ENCODE assay signal across 22 cellular contexts in genomic region chr12:15005064-15005463, GRCh38. TPM values are rescaled to one million over a fixed set of nuclear protein-coding genes. Genes with fewer than 3 reads are reported as not detected.
DNase-seq lines count a peak whose midpoint lies in the region; ATAC-seq, FAIRE-seq and TF ChIP-seq lines count a peak whose summit lies in the region.
"Had no signal": no experiment of that assay in that cellular context is flagged by ENCODE, and none has a peak within 500 bp of the region (broad histone marks: within the 10 kb centered on the region; RNA-seq: fewer than 3 reads in every experiment).

No MANE protein-coding gene starts in this region.

- no peak overlapping the region for H3K27ac ChIP-seq in CD4-positive, alpha-beta T cell (ENCODE audit: low read depth, low read length)
- H3K27ac ChIP-seq: C4-2B, GM23248, SJSA1 had no signal

- peaks cover 53% of the 10 kb centered on the region for H3K4me1 Mint-ChIP-seq in nephron
- no peaks in the 10 kb centered on the region for H3K4me1 Mint-ChIP-seq in CD4-positive, alpha-beta T cell (ENCODE audit: low read depth)

- CTCF ChIA-PET in CD4-positive, alpha-beta T cell (lab: Charles Lee) = interaction anchor here (1.4 kb wide), 1 partner anchor 9 kb away, joined by 3 read pairs; no protein-coding TSS in a partner anchor

- H3K27me3 Mint-ChIP-seq in nephron (ENCODE audit: low read depth) = no peaks in the 10 kb centered on the region
- peaks cover 53% of the 10 kb centered on the region for H3K27me3 Mint-ChIP-seq in CD4-positive, alpha-beta T cell

- H3K9me3 Mint-ChIP-seq in nephron = no peaks in the 10 kb centered on the region
- no peaks in the 10 kb centered on the region for H3K9me3 Mint-ChIP-seq in CD4-positive, alpha-beta T cell

- TF ChIP-seq POLR2A in GM12891 (IDR thresholded peaks at IDR 0.05; ENCODE audit: low read depth, low read length) = no peak

- no peak overlapping the region for H3K4me3 Mint-ChIP-seq in nephron
- H3K4me3 Mint-ChIP-seq in CD4-positive, alpha-beta T cell = no peak overlapping the region

- peak overlapping the region in 2 of 3 experiments; percentile 52 to 60 for H3K27ac Mint-ChIP-seq in nephron
- no peak overlapping the region for H3K27ac Mint-ChIP-seq in CD4-positive, alpha-beta T cell

- ATAC-seq in sciatic nerve = no peak
- ATAC-seq in CD4-positive, alpha-beta T cell (ENCODE audit: poor library complexity) = no peak
- no peak for ATAC-seq in HG02870 (IDR thresholded peaks at IDR 0.05; ENCODE audit: unreplicated experiment)
- ATAC-seq: Right ventricle myocardium inferior had no signal

- H3K9me3 ChIP-seq in CD4-positive, alpha-beta T cell (ENCODE audit: control insufficient read depth, low read length) = no peaks in the 10 kb centered on the region
- H3K9me3 ChIP-seq: SJSA1 had no signal

- no peak for FAIRE-seq in GM12891 (lab: Jason Lieb, UNC)
- FAIRE-seq: HTR-8/SVneo had no signal

- DNase-seq in DMS53 treated with DMSO at 0.1 percent for 48 hours (lab: John Stamatoyannopoulos, UW; ENCODE audit: unreplicated experiment) (peak; percentile 23), NCI-H1105 treated with DMSO at 0.1 percent for 48 hours (lab: John Stamatoyannopoulos, UW) (peak; percentile 90), NCI-H774 (lab: John Stamatoyannopoulos, UW) (peak; percentile 16), GM12891 (ENCODE audit: insufficient read length, low spot score) (no peak), sciatic nerve (ENCODE audit: low spot score) (no peak)
- no peak for DNase-seq in CD4-positive, alpha-beta T cell
- DNase-seq: GM23248, HCEC 1CT, KG1, NCI-H146, NCI-H2029 treated with DMSO at 0.1 percent for 48 hours, NCI-H2171 treated with DMSO at 0.1 percent for 48 hours, NCI-H82, T-helper 1 cell had no signal

- intact Hi-C loops in sciatic nerve (cut with DNase I) = no loop called here
- intact Hi-C loops in CD4-positive, alpha-beta T cell (cut with DNase I, micrococcal nuclease) = no loop called here

- no peaks in the 10 kb centered on the region for H3K36me3 Mint-ChIP-seq in nephron (ENCODE audit: low read depth)
- H3K36me3 Mint-ChIP-seq in CD4-positive, alpha-beta T cell (ENCODE audit: low read depth) = no peaks in the 10 kb centered on the region

- no peak for TF ChIP-seq CTCF in nephron (IDR thresholded peaks at IDR 0.05; ENCODE audit: unreplicated experiment in 3 of 3)
- TF ChIP-seq CTCF in CD4-positive, alpha-beta T cell (IDR thresholded peaks at IDR 0.05) = no peak

- POLR2A ChIA-PET in CD4-positive, alpha-beta T cell (lab: Charles Lee) = no interaction called here

- H3K27me3 ChIP-seq in CD4-positive, alpha-beta T cell (ENCODE audit: control insufficient read depth, insufficient read depth, low read length) = peaks cover 24% of the 10 kb centered on the region

TF ChIP-seq in GM12891, 5 proteins besides CTCF, POLR2A, EP300 and RAD21:
- TF ChIP-seq TAF1 (IDR thresholded peaks at IDR 0.05; ENCODE audit: low read depth, low read length) (no peak), POLR2AphosphoS5 (IDR thresholded peaks at IDR 0.05; ENCODE audit: low read depth, low read length) (no peak), POU2F2 (IDR thresholded peaks at IDR 0.05; ENCODE audit: low read depth, low read length) (no peak), PAX5 (IDR thresholded peaks at IDR 0.05; ENCODE audit: insufficient read depth, low read length, severe bottlenecking) (no peak), SPI1 (IDR thresholded peaks at IDR 0.05; ENCODE audit: low read depth, low read length) (no peak)

RNA-seq across cellular contexts. Expression of gene PDE6H, which starts 32.2 kb away (rescaled TPM):
- polyA plus RNA-seq in GM12891 (2012; ENCODE audit: low read depth, missing spikeins) = not detected
- total RNA-seq in sciatic nerve = not detected
- total RNA-seq in CD4-positive, alpha-beta T cell = not detected
- total RNA-seq: A172, GM23248, Right ventricle myocardium inferior, SJSA1 had no signal
- polyA plus RNA-seq: AG04450, GM23248 had no signal

RNA-seq across cellular contexts. Expression of gene ARHGDIB, which starts 43.7 kb away (rescaled TPM):
- 899 TPM for polyA plus RNA-seq in GM12891 (2012; ENCODE audit: low read depth, missing spikeins)
- 73.5 TPM for total RNA-seq in sciatic nerve
- 100 to 1,000 TPM; 872 to 942 TPM for total RNA-seq in CD4-positive, alpha-beta T cell

Comparison
In these comparisons a context has a peak if more than half of its experiments do, and no peak if none do; other contexts are left out.
1. DNase-seq: peak in DMS53 treated with DMSO at 0.1 percent for 48 hours (single experiment), NCI-H1105 treated with DMSO at 0.1 percent for 48 hours (single experiment) and NCI-H774 (single experiment); none in GM12891 (single experiment), sciatic nerve (single experiment) and CD4-positive, alpha-beta T cell (0 of 10).
2. RNA of gene ARHGDIB, which starts 43.7 kb away (total RNA-seq): 872 to 942 TPM in CD4-positive, alpha-beta T cell; 73.5 TPM in sciatic nerve (single experiment); every median in the first group is over 10 times any median in the second.